9 cellular contexts compared by ENCODE assay signal in genomic region chr17:80441133-80441578, GRCh38. TPM values are rescaled to one million over a fixed set of nuclear protein-coding genes. Genes with fewer than 3 reads are reported as not detected.
DNase-seq lines count a peak whose midpoint lies in the region; ATAC-seq, FAIRE-seq and TF ChIP-seq lines count a peak whose summit lies in the region.
"Had no signal": no experiment of that assay in that cellular context is flagged by ENCODE, and none has a peak within 500 bp of the region (broad histone marks: within the 10 kb centered on the region; RNA-seq: fewer than 3 reads in every experiment).

No MANE protein-coding gene starts in this region.

- no peaks in the 10 kb centered on the region for H3K9me3 Mint-ChIP-seq in activated T-helper 1 cell treated with anti-CD3 and anti-CD28 coated beads, Interleukin-12 subunit alpha, Interleukin-12 subunit beta, Interleukin-2, Interleukin-4 antibody, amounts not matched to agents 30 ng/mL and 10 ng/mL and 1 ng/mL, durations not matched to agents 14 hours and 24 hours and 36 hours

- no peaks in the 10 kb centered on the region for H3K36me3 ChIP-seq in prostate gland

- H3K4me3 Mint-ChIP-seq in activated T-helper 1 cell treated with anti-CD3 and anti-CD28 coated beads, Interleukin-12 subunit alpha, Interleukin-12 subunit beta, Interleukin-2, Interleukin-4 antibody, amounts not matched to agents 30 ng/mL and 10 ng/mL and 1 ng/mL, durations not matched to agents 14 hours and 24 hours and 36 hours: no peak overlapping the region
- H3K4me3 Mint-ChIP-seq: stimulated activated naive B cell treated with anti-CD40 and anti-IgM and Interleukin-4, amounts not matched to agents 10 μg/mL and 1 μg/mL and 100 μg/mL, for 72 hours had no signal

- TF ChIP-seq POLR2A in prostate gland (IDR thresholded peaks at IDR 0.05): no peak

- H3K4me1 ChIP-seq in prostate gland (replicated peaks): no peaks in the 10 kb centered on the region

- WGBS in prostate gland: 22% methylated on average over 13 of the region's 14 CpGs

- no peak overlapping the region for H3K27ac Mint-ChIP-seq in activated T-helper 1 cell treated with anti-CD3 and anti-CD28 coated beads, Interleukin-12 subunit alpha, Interleukin-12 subunit beta, Interleukin-2, Interleukin-4 antibody, amounts not matched to agents 30 ng/mL and 10 ng/mL and 1 ng/mL, durations not matched to agents 14 hours and 24 hours and 36 hours
- H3K27ac Mint-ChIP-seq: stimulated activated naive B cell treated with anti-CD40 and anti-IgM and Interleukin-4, amounts not matched to agents 10 μg/mL and 1 μg/mL and 100 μg/mL, for 72 hours had no signal

- DNase-seq in GM19239 (ENCODE audit: insufficient read length, low spot score): peak; percentile 76
- DNase-seq in NOMO-1 (lab: John Stamatoyannopoulos, UW; ENCODE audit: unreplicated experiment in 2 of 2): peak; percentile 20 to 26
- peak; percentile 36 for DNase-seq in activated T-helper 1 cell treated with anti-CD3 and anti-CD28 coated beads, Interleukin-12 subunit alpha, Interleukin-12 subunit beta, Interleukin-2, Interleukin-4 antibody, amounts not matched to agents 30 ng/mL and 10 ng/mL and 1 ng/mL, durations not matched to agents 14 hours and 24 hours and 36 hours (ENCODE audit: low spot score)
- peak; percentile 98 for DNase-seq in iPS-NIHi7 (ENCODE audit: extremely low spot score)
- no peak for DNase-seq in prostate gland (ENCODE audit: low spot score)
- no peak for DNase-seq in NCI-H2196 treated with DMSO at 0.1 percent for 48 hours (lab: John Stamatoyannopoulos, UW; ENCODE audit: unreplicated experiment)
- DNase-seq: stimulated activated naive B cell treated with anti-CD40 and anti-IgM and Interleukin-4, amounts not matched to agents 10 μg/mL and 1 μg/mL and 100 μg/mL, for 72 hours had no signal

- FAIRE-seq in GM19239 (lab: Jason Lieb, UNC): no peak

- H3K4me1 Mint-ChIP-seq in activated T-helper 1 cell treated with anti-CD3 and anti-CD28 coated beads, Interleukin-12 subunit alpha, Interleukin-12 subunit beta, Interleukin-2, Interleukin-4 antibody, amounts not matched to agents 30 ng/mL and 10 ng/mL and 1 ng/mL, durations not matched to agents 14 hours and 24 hours and 36 hours (ENCODE audit: low read depth): no peaks in the 10 kb centered on the region
- H3K4me1 Mint-ChIP-seq: stimulated activated naive B cell treated with anti-CD40 and anti-IgM and Interleukin-4, amounts not matched to agents 10 μg/mL and 1 μg/mL and 100 μg/mL, for 72 hours had no signal

- H3K9me3 ChIP-seq in prostate gland: no peaks in the 10 kb centered on the region

- no peak overlapping the region for H3K27ac ChIP-seq in prostate gland

- no peak for ATAC-seq in HG02870 (IDR thresholded peaks at IDR 0.05; ENCODE audit: unreplicated experiment)
- no peak for ATAC-seq in GM21367 (IDR thresholded peaks at IDR 0.05; ENCODE audit: unreplicated experiment)

- H3K4me3 ChIP-seq in prostate gland: no peak overlapping the region

- no peak for TF ChIP-seq CTCF in prostate gland (IDR thresholded peaks at IDR 0.05)

- H3K27me3 ChIP-seq in prostate gland (replicated peaks; ENCODE audit: insufficient read depth): no peaks in the 10 kb centered on the region

- no peaks in the 10 kb centered on the region for H3K36me3 Mint-ChIP-seq in activated T-helper 1 cell treated with anti-CD3 and anti-CD28 coated beads, Interleukin-12 subunit alpha, Interleukin-12 subunit beta, Interleukin-2, Interleukin-4 antibody, amounts not matched to agents 30 ng/mL and 10 ng/mL and 1 ng/mL, durations not matched to agents 14 hours and 24 hours and 36 hours (ENCODE audit: low read depth)

- intact Hi-C loops in activated T-helper 1 cell treated with anti-CD3 and anti-CD28 coated beads, Interleukin-12 subunit alpha, Interleukin-12 subunit beta, Interleukin-2, Interleukin-4 antibody, amounts not matched to agents 30 ng/mL and 10 ng/mL and 1 ng/mL, durations not matched to agents 14 hours and 24 hours and 36 hours (cut with micrococcal nuclease): no loop called here
- intact Hi-C loops in prostate gland (cut with DNase I): no loop called here

- H3K27me3 Mint-ChIP-seq in activated T-helper 1 cell treated with anti-CD3 and anti-CD28 coated beads, Interleukin-12 subunit alpha, Interleukin-12 subunit beta, Interleukin-2, Interleukin-4 antibody, amounts not matched to agents 30 ng/mL and 10 ng/mL and 1 ng/mL, durations not matched to agents 14 hours and 24 hours and 36 hours (ENCODE audit: insufficient read depth): peaks cover 4% of the 10 kb centered on the region

RNA-seq across cellular contexts. Expression of gene ENDOV, which starts 26.2 kb away (rescaled TPM):
- total RNA-seq in activated T-helper 1 cell treated with anti-CD3 and anti-CD28 coated beads, Interleukin-12 subunit alpha, Interleukin-12 subunit beta, Interleukin-2, Interleukin-4 antibody, amounts not matched to agents 30 ng/mL and 10 ng/mL and 1 ng/mL, durations not matched to agents 14 hours and 24 hours and 36 hours: 15.6 and 16.9 TPM in 2 replicates
- total RNA-seq in prostate gland: 10 to 100 TPM; 17.0 to 36.9 TPM

RNA-seq across cellular contexts. Expression of gene NPTX1, which starts 35.3 kb away (rescaled TPM):
- total RNA-seq in activated T-helper 1 cell treated with anti-CD3 and anti-CD28 coated beads, Interleukin-12 subunit alpha, Interleukin-12 subunit beta, Interleukin-2, Interleukin-4 antibody, amounts not matched to agents 30 ng/mL and 10 ng/mL and 1 ng/mL, durations not matched to agents 14 hours and 24 hours and 36 hours: 23.4 and 24.2 TPM in 2 replicates
- total RNA-seq in prostate gland: under 1 TPM; 0.34 to 0.73 TPM

Comparison
In these comparisons a context has a peak if more than half of its experiments do, and no peak if none do; other contexts are left out.
1. DNase-seq: peak in GM19239 (single experiment), NOMO-1 (2 of 2), activated T-helper 1 cell treated with anti-CD3 and anti-CD28 coated beads, Interleukin-12 subunit alpha, Interleukin-12 subunit beta, Interleukin-2, Interleukin-4 antibody, amounts not matched to agents 30 ng/mL and 10 ng/mL and 1 ng/mL, durations not matched to agents 14 hours and 24 hours and 36 hours (single experiment) and iPS-NIHi7 (single experiment); none in prostate gland (single experiment) and NCI-H2196 treated with DMSO at 0.1 percent for 48 hours (single experiment).
2. RNA of gene NPTX1, which starts 35.3 kb away (total RNA-seq): 23.4 to 24.2 TPM in activated T-helper 1 cell treated with anti-CD3 and anti-CD28 coated beads, Interleukin-12 subunit alpha, Interleukin-12 subunit beta, Interleukin-2, Interleukin-4 antibody, amounts not matched to agents 30 ng/mL and 10 ng/mL and 1 ng/mL, durations not matched to agents 14 hours and 24 hours and 36 hours; 0.34 to 0.73 TPM in prostate gland; every median in the first group is over 10 times any median in the second.